19 cellular contexts compared by ENCODE assay signal in the genomic region with DNA sequence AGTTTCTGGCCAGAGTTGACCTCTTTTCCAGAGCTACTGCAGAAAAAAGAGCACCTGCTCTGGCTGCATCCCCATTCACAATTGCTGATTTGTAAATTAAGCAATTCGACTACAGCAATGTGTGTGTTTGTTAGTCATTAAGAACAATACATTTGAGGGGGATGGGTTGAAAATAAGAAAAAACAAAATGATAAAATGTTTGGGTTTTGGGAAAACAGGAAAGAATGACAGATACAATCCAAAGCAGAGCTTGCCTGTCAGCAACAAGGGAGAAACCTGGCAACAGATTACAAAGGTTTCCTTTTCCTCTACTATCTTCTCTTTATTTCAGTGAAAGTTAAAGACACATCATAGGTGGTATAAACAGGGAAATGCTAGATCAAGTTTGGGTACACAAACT.
"Had no signal": no experiment of that assay in that cellular context is flagged by ENCODE, and none has a peak within 500 bp of the region (broad histone marks: within the 10 kb centered on the region; RNA-seq: fewer than 3 reads in every experiment).

No MANE protein-coding gene starts in this region.

- H3K36me3 ChIP-seq: brain microvascular endothelial cell, colonic mucosa, gastrocnemius medialis, prostate gland had no signal

- ATAC-seq: activated CD8-positive, alpha-beta T cell treated with anti-CD3 and anti-CD28 coated beads, Interleukin-2, amount 10 ng/mL, durations not matched to agents 7 days and 5 days; gastrocnemius medialis; heart left ventricle had no signal

- DNase-seq: activated CD4-positive, alpha-beta T cell treated with anti-CD3 and anti-CD28 coated beads for 4 hours; activated CD8-positive, alpha-beta T cell treated with anti-CD3 and anti-CD28 coated beads, Interleukin-2, amount 10 ng/mL, durations not matched to agents 7 days and 5 days; activated naive CD4-positive, alpha-beta T cell treated with Interleukin-2 at 50 U/mL for 16 hours; activated T-cell treated with anti-CD3 and anti-CD28 coated beads, Interleukin-2, amount 50 U/mL, for 24 hours; aorta; brain microvascular endothelial cell; central memory CD4-positive, alpha-beta T cell; colonic mucosa; gastrocnemius medialis; heart left ventricle; kidney glomerular epithelial cell; left ventricle myocardium inferior; testis had no signal

- H3K9me3 ChIP-seq: colonic mucosa, gastrocnemius medialis, left ventricle myocardium inferior, prostate gland, right atrium auricular region, testis had no signal

- H3K27me3 ChIP-seq: brain microvascular endothelial cell, colonic mucosa, gastrocnemius medialis, heart left ventricle, right atrium auricular region, testis had no signal

- H3K27ac Mint-ChIP-seq: activated CD8-positive, alpha-beta T cell treated with anti-CD3 and anti-CD28 coated beads, Interleukin-2, amount 10 ng/mL, durations not matched to agents 7 days and 5 days; activated T-cell treated with anti-CD3 and anti-CD28 coated beads, Interleukin-2, amount 50 U/mL, for 24 hours; activated T-helper 2 cell treated with anti-CD3 and anti-CD28 coated beads, Interferon-gamma antibody, Interleukin-2, Interleukin-4, amounts not matched to agents 10 μg/mL and 5 μg/mL and 100 μg/mL, durations not matched to agents 14 hours and 24 hours and 36 hours; T-helper 2 cell treated with Interferon-gamma antibody and Interleukin-4, amounts not matched to agents 5 μg/mL and 100 μg/mL, for 36 hours; type B pancreatic cell had no signal

- H3K27ac ChIP-seq: brain microvascular endothelial cell, colonic mucosa, gastrocnemius medialis, left ventricle myocardium inferior, prostate gland, right atrium auricular region, testis had no signal

- H3K4me1 Mint-ChIP-seq: neural crest cell had no signal

- H3K4me3 Mint-ChIP-seq: activated CD8-positive, alpha-beta T cell treated with anti-CD3 and anti-CD28 coated beads, Interleukin-2, amount 10 ng/mL, durations not matched to agents 7 days and 5 days; activated T-cell treated with anti-CD3 and anti-CD28 coated beads, Interleukin-2, amount 50 U/mL, for 24 hours; neural crest cell; T-helper 2 cell treated with Interferon-gamma antibody and Interleukin-4, amounts not matched to agents 5 μg/mL and 100 μg/mL, for 36 hours; type B pancreatic cell had no signal

- H3K9me3 Mint-ChIP-seq: neural crest cell; T-helper 2 cell treated with Interferon-gamma antibody and Interleukin-4, amounts not matched to agents 5 μg/mL and 100 μg/mL, for 36 hours; type B pancreatic cell had no signal

- H3K27me3 Mint-ChIP-seq: activated T-cell treated with anti-CD3 and anti-CD28 coated beads, Interleukin-2, amount 50 U/mL, for 24 hours; type B pancreatic cell had no signal

- H3K4me1 ChIP-seq: colonic mucosa, prostate gland had no signal

- H3K4me3 ChIP-seq: colonic mucosa, gastrocnemius medialis, heart left ventricle, left ventricle myocardium inferior, prostate gland, right atrium auricular region, testis had no signal
